Comparison of ENCODE assay signal across 18 cellular contexts in genomic region chr11:61186504-61186903, GRCh38. TPM values are rescaled to one million over a fixed set of nuclear protein-coding genes. Genes with fewer than 3 reads are reported as not detected.
DNase-seq lines count a peak whose midpoint lies in the region; ATAC-seq, FAIRE-seq and TF ChIP-seq lines count a peak whose summit lies in the region.
"Had no signal": no experiment of that assay in that cellular context is flagged by ENCODE, and none has a peak within 500 bp of the region (broad histone marks: within the 10 kb centered on the region; RNA-seq: fewer than 3 reads in every experiment).

No MANE protein-coding gene starts in this region.

- no peak overlapping the region for H3K9ac ChIP-seq in HepG2 (ENCODE audit: insufficient read depth, low read depth, low read length)
- H3K9ac ChIP-seq: BLaER1, KMS-11 had no signal

- no peak for TF ChIP-seq POLR2A in HepG2 (IDR thresholded peaks at IDR 0.05; ENCODE audit: insufficient read depth in 1 of 2, low read depth in 2 of 2, low read length in 2 of 2)
- no peak for TF ChIP-seq POLR2A in right lobe of liver (IDR thresholded peaks at IDR 0.05)
- TF ChIP-seq POLR2A in stomach (IDR thresholded peaks at IDR 0.05): no peak

- in situ Hi-C loops in HepG2 (cut with HindIII; ENCODE audit: extremely low pct_ligation_motif_present, low pct_unique_long_range_greater_than_20kb): no loop called here

- H3K4me2 ChIP-seq in HepG2 (ENCODE audit: low read depth, low read length): no peak overlapping the region
- H3K4me2 ChIP-seq: BLaER1, KMS-11 had no signal

- no peaks in the 10 kb centered on the region for H3K36me3 ChIP-seq in HepG2 (replicated peaks in 1 of 2; ENCODE audit: control insufficient read depth in 1 of 2, insufficient read depth in 2 of 2, low read length in 2 of 2)
- H3K36me3 ChIP-seq in right lobe of liver: no peaks in the 10 kb centered on the region
- H3K36me3 ChIP-seq in stomach: no peaks in the 10 kb centered on the region
- H3K36me3 ChIP-seq: BLaER1, HAP-1 had no signal

- FAIRE-seq in HepG2 (lab: Jason Lieb, UNC): no peak

- H3K9me3 ChIP-seq in HepG2 (ENCODE audit: low read length) (no peaks in the 10 kb centered on the region), right lobe of liver (no peaks in the 10 kb centered on the region), stomach (no peaks in the 10 kb centered on the region)
- H3K9me3 ChIP-seq: HAP-1 had no signal

- TF ChIP-seq RAD21 in HepG2 (CRISPR knock-in tag; IDR thresholded peaks at IDR 0.05): no peak
- no peak for TF ChIP-seq RAD21 in Ishikawa (IDR thresholded peaks at IDR 0.05; ENCODE audit: low read depth)

- POLR2A ChIA-PET in HepG2 (lab: Yijun Ruan, JAX): no interaction called here

- H3K27ac ChIP-seq in HepG2 (ENCODE audit: extremely low read length, insufficient read depth, low read length) (no peak overlapping the region), right lobe of liver (no peak overlapping the region), stomach (no peak overlapping the region)
- H3K27ac ChIP-seq: BLaER1, HL-60, KMS-11 had no signal

- H2AFZ ChIP-seq in HepG2 (ENCODE audit: low read length): no peak overlapping the region

- WGBS in HepG2 (ENCODE audit: low lambda C conversion rate): 56% methylated on average over 8 of the region's 8 CpGs
- 67% methylated on average over 8 of the region's 8 CpGs for WGBS in right lobe of liver (ENCODE audit: insufficient coverage, low coverage, low lambda C conversion rate, missing lambda C conversion rate)
- 71 to 79% (median 77%) methylated on average over 8 of the region's 8 CpGs for WGBS in stomach, 5 donors

- no peak for DNase-seq in HepG2 (ENCODE audit: low spot score)
- no peak for DNase-seq in right lobe of liver
- peak; percentile 12 for DNase-seq in mesenteric fat pad (ENCODE audit: low spot score)
- no peak for DNase-seq in stomach
- DNase-seq: 8988T; AML-193; Caco-2; CD8-positive, alpha-beta memory T cell; DND-41; GF-D8; GOT3; HFFc6 had no signal

- no peak for ATAC-seq in HepG2
- ATAC-seq in right lobe of liver: no peak
- no peak for ATAC-seq in HG02798 (IDR thresholded peaks at IDR 0.05; ENCODE audit: poor library complexity, unreplicated experiment)

- H3K27me3 ChIP-seq in HepG2 (ENCODE audit: control insufficient read depth in 1 of 2, insufficient read depth in 2 of 2, low read length in 2 of 2): peaks cover 0 to 3% of the 10 kb centered on the region in 2 experiments; a peak in 2 of 5 replicates
- no peaks in the 10 kb centered on the region for H3K27me3 ChIP-seq in right lobe of liver
- no peaks in the 10 kb centered on the region for H3K27me3 ChIP-seq in stomach
- H3K27me3 ChIP-seq: BLaER1 had no signal

- no peak for TF ChIP-seq CTCF in HepG2 (CRISPR knock-in tag; IDR thresholded peaks at IDR 0.05)
- no peak for TF ChIP-seq CTCF in right lobe of liver (IDR thresholded peaks at IDR 0.05)
- TF ChIP-seq CTCF in stomach (IDR thresholded peaks at IDR 0.05): no peak

- H3K4me3 ChIP-seq in HepG2 (replicated peaks in 1 of 3; ENCODE audit: insufficient read depth in 1 of 3, low read depth in 2 of 3, low read length in 3 of 3) (no peak overlapping the region), right lobe of liver (no peak overlapping the region), stomach (no peak overlapping the region)
- H3K4me3 ChIP-seq: BLaER1, HAP-1 had no signal

- CTCF ChIA-PET in HepG2 (lab: Yijun Ruan, JAX; ENCODE audit: low intra/inter-chr PET ratio, low total read pairs): interaction anchor here (2.2 kb wide), 1 partner anchor 57 kb away, joined by 35 read pairs; no protein-coding TSS in a partner anchor

- TF ChIP-seq EP300 in HepG2 (IDR thresholded peaks at IDR 0.05; ENCODE audit: low read depth in 2 of 2, low read length in 2 of 2) (no peak), HepG2 (CRISPR knock-in tag; IDR thresholded peaks at IDR 0.05; ENCODE audit: borderline replicate concordance) (no peak), Ishikawa (IDR thresholded peaks at IDR 0.05; ENCODE audit: borderline replicate concordance) (no peak), stomach (IDR thresholded peaks at IDR 0.05) (no peak)

- no peaks in the 10 kb centered on the region for H3K79me2 ChIP-seq in HepG2 (ENCODE audit: insufficient read depth, low read length)

- no peaks in the 10 kb centered on the region for H4K20me1 ChIP-seq in HepG2 (ENCODE audit: insufficient read depth, low read length)
- H4K20me1 ChIP-seq: BLaER1 had no signal

- no TSS peak for BruUV-seq in HepG2 (replicated peaks; lab: Mats Ljungman, UMichigan)

- intact Hi-C loops in HepG2 (cut with micrococcal nuclease; ENCODE audit: unreplicated experiment) (no loop called here), right lobe of liver (cut with DNase I) (loop anchor here in 1 of 2 donors (10.0 kb wide), 1 partner anchor 362 kb away; no protein-coding TSS in a partner anchor), stomach (cut with DNase I; ENCODE audit: low total_unique reads) (loop anchor here (2.0 kb wide), 1 partner anchor 58 kb away; no protein-coding TSS in a partner anchor)

- H3K4me1 ChIP-seq in HepG2 (ENCODE audit: insufficient read depth, low read length): no peaks in the 10 kb centered on the region
- H3K4me1 ChIP-seq in right lobe of liver: no peaks in the 10 kb centered on the region
- peaks cover 0 to 5% (median 2%) of the 10 kb centered on the region in 4 donors for H3K4me1 ChIP-seq in stomach
- H3K4me1 ChIP-seq: Caco-2, HAP-1 had no signal

RNA-seq across cellular contexts. Expression of gene PGA3, which starts 16.8 kb away (rescaled TPM):
- total RNA-seq in HepG2 (2016; rRNA removed; fragmentation: Illumina TruSeq; extraction: Trizol) (not detected in 2 replicates), right lobe of liver (under 1 TPM in 3 of 6 experiments, not detected in 3; 0.15 to 0.55 (median 0.23) TPM), mesenteric fat pad (47.2 TPM), stomach (over 10,000 TPM in 2 of 5 donors, 1,000 to 10,000 TPM in 1, 100 to 1,000 TPM in 2; 367 to 55,790 (median 1,114) TPM)
- not detected in 2 replicates for total RNA-seq in HepG2 (2016; cell fraction: cytosol; rRNA removed; fragmentation: Illumina TruSeq; extraction: Trizol; ENCODE audit: low read depth)
- total RNA-seq in HepG2 (2016; cell fraction: insoluble cytoplasmic fraction; rRNA removed; fragmentation: Illumina TruSeq; extraction: Trizol): not detected in 2 replicates
- total RNA-seq in HepG2 (2016; cell fraction: membrane; rRNA removed; fragmentation: Illumina TruSeq; extraction: Trizol): not detected in 2 replicates
- total RNA-seq in HepG2 (2016; cell fraction: nucleus; rRNA removed; fragmentation: Illumina TruSeq; extraction: Trizol): not detected in 2 replicates
- polyA plus RNA-seq in HepG2 (2011; rRNA removed) (not detected in 2 replicates), stomach (over 10,000 TPM; 23,067 to 73,485 (median 39,030) TPM)
- polyA plus RNA-seq in HepG2 (2011; cell fraction: cytosol; rRNA removed): not detected in 2 replicates
- not detected in 2 replicates for polyA plus RNA-seq in HepG2 (2011; cell fraction: nucleus; rRNA removed)
- polyA plus RNA-seq in HepG2 (2012): not detected in 2 replicates
- polyA plus RNA-seq in HepG2 (2016; cell fraction: cytosol; fragmentation: Illumina TruSeq; extraction: Trizol; ENCODE audit: low read depth): not detected in 2 replicates
- polyA plus RNA-seq in HepG2 (2016; cell fraction: insoluble cytoplasmic fraction; fragmentation: Illumina TruSeq; extraction: Trizol; ENCODE audit: low read depth): not detected in 2 replicates
- not detected in 2 replicates for polyA plus RNA-seq in HepG2 (2016; cell fraction: membrane; fragmentation: Illumina TruSeq; extraction: Trizol; ENCODE audit: low read depth)
- not detected in 2 replicates for polyA plus RNA-seq in HepG2 (2016; cell fraction: nucleus; fragmentation: Illumina TruSeq; extraction: Trizol; ENCODE audit: insufficient read depth, low read depth)
- not detected in 2 replicates for polyA minus RNA-seq in HepG2 (2011; rRNA and poly(A)+ RNA removed; ENCODE audit: low replicate concordance)
- not detected in 2 replicates for polyA minus RNA-seq in HepG2 (2011; cell fraction: cytosol; rRNA and poly(A)+ RNA removed)
- polyA minus RNA-seq in HepG2 (2011; cell fraction: nucleus; rRNA and poly(A)+ RNA removed): not detected in 2 replicates
- total RNA-seq: Caco-2; CD8-positive, alpha-beta memory T cell had no signal
- polyA plus RNA-seq: CD8-positive, alpha-beta memory T cell had no signal

RNA-seq across cellular contexts. Expression of gene VPS37C, which starts 25.3 kb away (rescaled TPM):
- total RNA-seq in HepG2 (2016; rRNA removed; fragmentation: Illumina TruSeq; extraction: Trizol) (8.0 and 8.8 TPM in 2 replicates), right lobe of liver (1 to 10 TPM; 4.6 to 7.6 (median 6.0) TPM), mesenteric fat pad (21.5 TPM), stomach (10 to 100 TPM in 4 of 5 donors, 1 to 10 TPM in 1; 6.4 to 53.6 (median 37.1) TPM)
- total RNA-seq in HepG2 (2016; cell fraction: cytosol; rRNA removed; fragmentation: Illumina TruSeq; extraction: Trizol; ENCODE audit: low read depth): 5.5 and 8.1 TPM in 2 replicates
- 6.1 and 10.4 TPM in 2 replicates for total RNA-seq in HepG2 (2016; cell fraction: insoluble cytoplasmic fraction; rRNA removed; fragmentation: Illumina TruSeq; extraction: Trizol)
- 9.9 and 11.8 TPM in 2 replicates for total RNA-seq in HepG2 (2016; cell fraction: membrane; rRNA removed; fragmentation: Illumina TruSeq; extraction: Trizol)
- total RNA-seq in HepG2 (2016; cell fraction: nucleus; rRNA removed; fragmentation: Illumina TruSeq; extraction: Trizol): 6.8 and 8.7 TPM in 2 replicates
- polyA plus RNA-seq in HepG2 (2011; rRNA removed) (7.5 and 8.8 TPM in 2 replicates), stomach (10 to 100 TPM; 13.8 to 28.4 (median 26.9) TPM)
- polyA plus RNA-seq in HepG2 (2011; cell fraction: cytosol; rRNA removed): 7.1 and 8.8 TPM in 2 replicates
- 17.8 and 18.7 TPM in 2 replicates for polyA plus RNA-seq in HepG2 (2011; cell fraction: nucleus; rRNA removed)
- 9.1 and 10.1 TPM in 2 replicates for polyA plus RNA-seq in HepG2 (2012)
- 3.4 and 4.2 TPM in 2 replicates for polyA plus RNA-seq in HepG2 (2016; cell fraction: cytosol; fragmentation: Illumina TruSeq; extraction: Trizol; ENCODE audit: low read depth)
- polyA plus RNA-seq in HepG2 (2016; cell fraction: insoluble cytoplasmic fraction; fragmentation: Illumina TruSeq; extraction: Trizol; ENCODE audit: low read depth): 8.1 and 12.2 TPM in 2 replicates
- 8.7 and 10.6 TPM in 2 replicates for polyA plus RNA-seq in HepG2 (2016; cell fraction: membrane; fragmentation: Illumina TruSeq; extraction: Trizol; ENCODE audit: low read depth)
- 14.6 and 15.9 TPM in 2 replicates for polyA plus RNA-seq in HepG2 (2016; cell fraction: nucleus; fragmentation: Illumina TruSeq; extraction: Trizol; ENCODE audit: insufficient read depth, low read depth)
- polyA minus RNA-seq in HepG2 (2011; rRNA and poly(A)+ RNA removed; ENCODE audit: low replicate concordance): 9.3 and 11.0 TPM in 2 replicates
- polyA minus RNA-seq in HepG2 (2011; cell fraction: cytosol; rRNA and poly(A)+ RNA removed): 2.6 and 4.1 TPM in 2 replicates
- 7.6 and 10.3 TPM in 2 replicates for polyA minus RNA-seq in HepG2 (2011; cell fraction: nucleus; rRNA and poly(A)+ RNA removed)

RNA-seq across cellular contexts. Expression of gene PGA4, which starts 35.6 kb away (rescaled TPM):
- not detected in 2 replicates for total RNA-seq in HepG2 (2016; rRNA removed; fragmentation: Illumina TruSeq; extraction: Trizol)
- total RNA-seq in HepG2 (2016; cell fraction: cytosol; rRNA removed; fragmentation: Illumina TruSeq; extraction: Trizol; ENCODE audit: low read depth): not detected in 2 replicates
- not detected in 2 replicates for total RNA-seq in HepG2 (2016; cell fraction: insoluble cytoplasmic fraction; rRNA removed; fragmentation: Illumina TruSeq; extraction: Trizol)
- not detected in 2 replicates for total RNA-seq in HepG2 (2016; cell fraction: membrane; rRNA removed; fragmentation: Illumina TruSeq; extraction: Trizol)
- not detected in 2 replicates for total RNA-seq in HepG2 (2016; cell fraction: nucleus; rRNA removed; fragmentation: Illumina TruSeq; extraction: Trizol)
- not detected in 2 replicates for polyA plus RNA-seq in HepG2 (2011; rRNA removed)
- polyA plus RNA-seq in HepG2 (2011; cell fraction: cytosol; rRNA removed): not detected in 2 replicates
- not detected in 2 replicates for polyA plus RNA-seq in HepG2 (2011; cell fraction: nucleus; rRNA removed)
- polyA plus RNA-seq in HepG2 (2012): 0.17 TPM in 1 of 2 replicates, not detected in the other
- not detected in 2 replicates for polyA plus RNA-seq in HepG2 (2016; cell fraction: cytosol; fragmentation: Illumina TruSeq; extraction: Trizol; ENCODE audit: low read depth)
- polyA plus RNA-seq in HepG2 (2016; cell fraction: insoluble cytoplasmic fraction; fragmentation: Illumina TruSeq; extraction: Trizol; ENCODE audit: low read depth): not detected in 2 replicates
- polyA plus RNA-seq in HepG2 (2016; cell fraction: membrane; fragmentation: Illumina TruSeq; extraction: Trizol; ENCODE audit: low read depth): not detected in 2 replicates
- polyA plus RNA-seq in HepG2 (2016; cell fraction: nucleus; fragmentation: Illumina TruSeq; extraction: Trizol; ENCODE audit: insufficient read depth, low read depth): not detected in 2 replicates
- polyA minus RNA-seq in HepG2 (2011; rRNA and poly(A)+ RNA removed; ENCODE audit: low replicate concordance): 0.04 TPM in 1 of 2 replicates, not detected in the other
- polyA minus RNA-seq in HepG2 (2011; cell fraction: cytosol; rRNA and poly(A)+ RNA removed): not detected in 2 replicates
- not detected in 2 replicates for polyA minus RNA-seq in HepG2 (2011; cell fraction: nucleus; rRNA and poly(A)+ RNA removed)
- total RNA-seq in right lobe of liver: 1 to 10 TPM in 1 of 6 experiments, under 1 TPM in 3, not detected in 2; 0.15 to 1.5 (median 0.52) TPM
- 20.6 TPM for total RNA-seq in mesenteric fat pad
- total RNA-seq in stomach: over 10,000 TPM in 2 of 5 donors, 1,000 to 10,000 TPM in 1, 100 to 1,000 TPM in 2; 386 to 107,207 (median 2,421) TPM
- polyA plus RNA-seq in stomach: over 10,000 TPM; 17,534 to 25,788 (median 19,705) TPM
- total RNA-seq: Caco-2; CD8-positive, alpha-beta memory T cell; HFFc6 had no signal
- polyA plus RNA-seq: CD8-positive, alpha-beta memory T cell had no signal

RNA-seq across cellular contexts. Expression of gene PGA5, which starts 54.5 kb away (rescaled TPM):
- total RNA-seq in HepG2 (2016; rRNA removed; fragmentation: Illumina TruSeq; extraction: Trizol) (not detected in 2 replicates), right lobe of liver (under 1 TPM in 2 of 6 experiments, not detected in 4; 0.20 to 1.00 TPM), mesenteric fat pad (2.6 TPM), stomach (1,000 to 10,000 TPM in 2 of 5 donors, 100 to 1,000 TPM in 1, 10 to 100 TPM in 1, 1 to 10 TPM in 1; 5.9 to 5,713 (median 190) TPM)
- not detected in 2 replicates for total RNA-seq in HepG2 (2016; cell fraction: cytosol; rRNA removed; fragmentation: Illumina TruSeq; extraction: Trizol; ENCODE audit: low read depth)
- not detected in 2 replicates for total RNA-seq in HepG2 (2016; cell fraction: insoluble cytoplasmic fraction; rRNA removed; fragmentation: Illumina TruSeq; extraction: Trizol)
- total RNA-seq in HepG2 (2016; cell fraction: membrane; rRNA removed; fragmentation: Illumina TruSeq; extraction: Trizol): not detected in 2 replicates
- total RNA-seq in HepG2 (2016; cell fraction: nucleus; rRNA removed; fragmentation: Illumina TruSeq; extraction: Trizol): not detected in 2 replicates
- polyA plus RNA-seq in HepG2 (2011; rRNA removed) (not detected in 2 replicates), stomach (1,000 to 10,000 TPM; 1,014 to 6,178 (median 3,688) TPM)
- polyA plus RNA-seq in HepG2 (2011; cell fraction: cytosol; rRNA removed): not detected in 2 replicates
- not detected in 2 replicates for polyA plus RNA-seq in HepG2 (2011; cell fraction: nucleus; rRNA removed)
- polyA plus RNA-seq in HepG2 (2012): 0.53 and 0.99 TPM in 2 replicates
- polyA plus RNA-seq in HepG2 (2016; cell fraction: cytosol; fragmentation: Illumina TruSeq; extraction: Trizol; ENCODE audit: low read depth): not detected in 2 replicates
- not detected in 2 replicates for polyA plus RNA-seq in HepG2 (2016; cell fraction: insoluble cytoplasmic fraction; fragmentation: Illumina TruSeq; extraction: Trizol; ENCODE audit: low read depth)
- polyA plus RNA-seq in HepG2 (2016; cell fraction: membrane; fragmentation: Illumina TruSeq; extraction: Trizol; ENCODE audit: low read depth): not detected in 2 replicates
- not detected in 2 replicates for polyA plus RNA-seq in HepG2 (2016; cell fraction: nucleus; fragmentation: Illumina TruSeq; extraction: Trizol; ENCODE audit: insufficient read depth, low read depth)
- not detected in 2 replicates for polyA minus RNA-seq in HepG2 (2011; rRNA and poly(A)+ RNA removed; ENCODE audit: low replicate concordance)
- not detected in 2 replicates for polyA minus RNA-seq in HepG2 (2011; cell fraction: cytosol; rRNA and poly(A)+ RNA removed)
- polyA minus RNA-seq in HepG2 (2011; cell fraction: nucleus; rRNA and poly(A)+ RNA removed): not detected in 2 replicates
- total RNA-seq: Caco-2; CD8-positive, alpha-beta memory T cell; HFFc6 had no signal
- polyA plus RNA-seq: CD8-positive, alpha-beta memory T cell had no signal

Comparison
In these comparisons a context has a peak if more than half of its experiments do, and no peak if none do; other contexts are left out.
1. RNA of gene PGA3, which starts 16.8 kb away (total RNA-seq): 367 to 55,790 TPM in stomach and 47.2 TPM in mesenteric fat pad (single experiment); 0.15 to 0.55 TPM in right lobe of liver and not detected in HepG2; every median in the first group is over 10 times any median in the second.
2. RNA of gene PGA4, which starts 35.6 kb away (total RNA-seq): 386 to 107,207 TPM in stomach; 20.6 TPM in mesenteric fat pad (single experiment), 0.15 to 1.5 TPM in right lobe of liver and not detected in HepG2; every median in the first group is over 10 times any median in the second.